33 cellular contexts compared by ENCODE assay signal in genomic region chrX:138897621-138898492, GRCh38.
A peak's percentile ranks its signal among the peaks of the same experiment; 100 is the strongest.
DNase-seq lines count a peak whose midpoint lies in the region; ATAC-seq and TF ChIP-seq lines count a peak whose summit lies in the region.
"Had no signal": no experiment of that assay in that cellular context is flagged by ENCODE, and none has a peak within 500 bp of the region (broad histone marks: within the 10 kb centered on the region; RNA-seq: fewer than 3 reads in every experiment).

No MANE protein-coding gene starts in this region.

- H3K27ac ChIP-seq in foreskin keratinocyte (no peak overlapping the region), endodermal cell (ENCODE audit: low read depth, low read length) (no peak overlapping the region)
- H3K27ac ChIP-seq: colonic mucosa, lower lobe of right lung, sigmoid colon, transverse colon had no signal

- TF ChIP-seq CTCF in foreskin keratinocyte (conservative IDR thresholded peaks at IDR 0.05) (no peak), endodermal cell (conservative IDR thresholded peaks at IDR 0.05) (no peak)

- no peak for ATAC-seq in foreskin keratinocyte
- ATAC-seq in activated T-cell treated with anti-CD3 and anti-CD28 coated beads, Interleukin-2, amount 50 U/mL, for 4 hours = no peak
- no peak for ATAC-seq in HG03175 (IDR thresholded peaks at IDR 0.05; ENCODE audit: unreplicated experiment)
- no peak for ATAC-seq in HG02678 (IDR thresholded peaks at IDR 0.05; ENCODE audit: unreplicated experiment)
- ATAC-seq: activated T-helper 17 cell treated with anti-CD3 and anti-CD28 coated beads, Interleukin-2, amount 50 U/mL, for 72 hours; lower lobe of right lung; natural killer cell treated with Interleukin-12 subunit alpha and Interleukin-12 subunit beta and Interleukin-15 and Interleukin-18, amount 100 ng/mL, for 72 hours; stimulated activated effector memory CD8-positive, alpha-beta T cell treated with anti-CD3 and anti-CD28 coated beads, Interleukin-12 subunit alpha, Interleukin-12 subunit beta, amount 100 ng/mL, for 72 hours had no signal

- peak; percentile 40 for DNase-seq in Daoy (ENCODE audit: low read depth)
- DNase-seq in M059J (ENCODE audit: low read depth) = peak; percentile 76
- peak; percentile 23 for DNase-seq in astrocyte of the hippocampus (ENCODE audit: low read depth, low spot score)
- DNase-seq in foreskin keratinocyte = peak; percentile 47 to 60
- no peak for DNase-seq in activated T-cell treated with anti-CD3 and anti-CD28 coated beads, Interleukin-2, amount 50 U/mL, for 4 hours
- no peak for DNase-seq in endodermal cell
- DNase-seq: ACHN; activated CD4-positive, alpha-beta memory T cell treated with anti-CD3 and anti-CD28 coated beads, Interleukin-2, amount 10 ng/mL, durations not matched to agents 7 days and 5 days; activated CD8-positive, alpha-beta memory T cell treated with anti-CD3 and anti-CD28 coated beads, Interleukin-2, amount 50 U/mL, for 4 hours; activated naive CD4-positive, alpha-beta T cell treated with anti-CD3 and anti-CD28 coated beads, Interleukin-2, amount 50 U/mL, for 16 hours; BE2C; CD8-positive, alpha-beta memory T cell; colonic mucosa; DMS 273 treated with DMSO at 0.1 percent for 48 hours; effector CD4-positive, alpha-beta T cell; EL; head of caudate nucleus; islet precursor cell; lower lobe of right lung; MG63; NCI-H1105; NCI-H187; NCI-H2171 treated with DMSO at 0.1 percent for 48 hours; NCI-H524; SHP77; sigmoid colon; T-helper 2 cell; transverse colon had no signal

- H3K36me3 Mint-ChIP-seq in activated T-cell treated with anti-CD3 and anti-CD28 coated beads, Interleukin-2, amount 50 U/mL, for 4 hours (ENCODE audit: insufficient read depth) = no peaks in the 10 kb centered on the region
- no peaks in the 10 kb centered on the region for H3K36me3 Mint-ChIP-seq in endodermal cell (ENCODE audit: low read depth)
- H3K36me3 Mint-ChIP-seq: CD8-positive, alpha-beta memory T cell; natural killer cell treated with Interleukin-12 subunit alpha and Interleukin-12 subunit beta and Interleukin-15 and Interleukin-18, amount 100 ng/mL, for 72 hours; stimulated activated effector memory CD8-positive, alpha-beta T cell treated with anti-CD3 and anti-CD28 coated beads, Interleukin-12 subunit alpha, Interleukin-12 subunit beta, amount 100 ng/mL, for 72 hours had no signal

- no peaks in the 10 kb centered on the region for H3K4me1 Mint-ChIP-seq in activated T-cell treated with anti-CD3 and anti-CD28 coated beads, Interleukin-2, amount 50 U/mL, for 4 hours (ENCODE audit: low read depth)
- no peaks in the 10 kb centered on the region for H3K4me1 Mint-ChIP-seq in endodermal cell
- H3K4me1 Mint-ChIP-seq: activated CD4-positive, alpha-beta memory T cell treated with anti-CD3 and anti-CD28 coated beads, Interleukin-2, amount 10 ng/mL, durations not matched to agents 7 days and 5 days; activated T-helper 17 cell treated with anti-CD3 and anti-CD28 coated beads, Interleukin-2, amount 50 U/mL, for 72 hours; CD8-positive, alpha-beta memory T cell; stimulated activated effector memory CD8-positive, alpha-beta T cell treated with anti-CD3 and anti-CD28 coated beads, Interleukin-12 subunit alpha, Interleukin-12 subunit beta, amount 100 ng/mL, for 72 hours had no signal

- H3K4me1 ChIP-seq in foreskin keratinocyte (no peaks in the 10 kb centered on the region), endodermal cell (ENCODE audit: control insufficient read depth, insufficient read depth, low read length) (no peaks in the 10 kb centered on the region)
- H3K4me1 ChIP-seq: BE2C, colonic mucosa, lower lobe of right lung, sigmoid colon, transverse colon had no signal

- no peak overlapping the region for H3K9ac ChIP-seq in endodermal cell (ENCODE audit: extremely low read depth, low read length, poor library complexity, severe bottlenecking)

- no peaks in the 10 kb centered on the region for H3K27me3 ChIP-seq in foreskin keratinocyte
- no peaks in the 10 kb centered on the region for H3K27me3 ChIP-seq in endodermal cell (ENCODE audit: control insufficient read depth, insufficient read depth, low read length, poor library complexity, severe bottlenecking)
- H3K27me3 ChIP-seq: BE2C, colonic mucosa, MG63, sigmoid colon, transverse colon had no signal

- peaks cover 2% of the 10 kb centered on the region for H3K27me3 Mint-ChIP-seq in activated T-cell treated with anti-CD3 and anti-CD28 coated beads, Interleukin-2, amount 50 U/mL, for 4 hours (ENCODE audit: low read depth)
- H3K27me3 Mint-ChIP-seq in endodermal cell (ENCODE audit: insufficient read depth) = no peaks in the 10 kb centered on the region
- H3K27me3 Mint-ChIP-seq: activated CD4-positive, alpha-beta memory T cell treated with anti-CD3 and anti-CD28 coated beads, Interleukin-2, amount 10 ng/mL, durations not matched to agents 7 days and 5 days; activated T-helper 17 cell treated with anti-CD3 and anti-CD28 coated beads, Interleukin-2, amount 50 U/mL, for 72 hours had no signal

- WGBS in endodermal cell (ENCODE audit: insufficient coverage in 1 of 2, insufficient read length in 1 of 2), 2 experiments = 95% methylated on average over 5 of the region's 6 CpGs; no CpG with 5 or more reads in 1 of the 2 experiments

- no peak overlapping the region for H3K4me3 ChIP-seq in endodermal cell (ENCODE audit: low read length)
- H3K4me3 ChIP-seq: colonic mucosa, lower lobe of right lung, MG63, sigmoid colon, transverse colon had no signal

- H3K9me3 ChIP-seq in endodermal cell (ENCODE audit: control insufficient read depth, low read length) = no peaks in the 10 kb centered on the region
- H3K9me3 ChIP-seq: BE2C, colonic mucosa, lower lobe of right lung, MG63, sigmoid colon, transverse colon had no signal

- no peak overlapping the region for H3K27ac Mint-ChIP-seq in endodermal cell
- H3K27ac Mint-ChIP-seq: activated CD4-positive, alpha-beta memory T cell treated with anti-CD3 and anti-CD28 coated beads, Interleukin-2, amount 10 ng/mL, durations not matched to agents 7 days and 5 days; activated T-helper 17 cell treated with anti-CD3 and anti-CD28 coated beads, Interleukin-2, amount 50 U/mL, for 72 hours; CD8-positive, alpha-beta memory T cell; natural killer cell treated with Interleukin-12 subunit alpha and Interleukin-12 subunit beta and Interleukin-15 and Interleukin-18, amount 100 ng/mL, for 72 hours; stimulated activated effector memory CD8-positive, alpha-beta T cell treated with anti-CD3 and anti-CD28 coated beads, Interleukin-12 subunit alpha, Interleukin-12 subunit beta, amount 100 ng/mL, for 72 hours had no signal

- no peaks in the 10 kb centered on the region for H3K9me3 Mint-ChIP-seq in activated T-cell treated with anti-CD3 and anti-CD28 coated beads, Interleukin-2, amount 50 U/mL, for 4 hours
- no peaks in the 10 kb centered on the region for H3K9me3 Mint-ChIP-seq in endodermal cell
- H3K9me3 Mint-ChIP-seq: activated CD4-positive, alpha-beta memory T cell treated with anti-CD3 and anti-CD28 coated beads, Interleukin-2, amount 10 ng/mL, durations not matched to agents 7 days and 5 days; activated T-helper 17 cell treated with anti-CD3 and anti-CD28 coated beads, Interleukin-2, amount 50 U/mL, for 72 hours; natural killer cell treated with Interleukin-12 subunit alpha and Interleukin-12 subunit beta and Interleukin-15 and Interleukin-18, amount 100 ng/mL, for 72 hours had no signal

- no peaks in the 10 kb centered on the region for H3K36me3 ChIP-seq in endodermal cell (ENCODE audit: control insufficient read depth, insufficient read depth, low read length)
- H3K36me3 ChIP-seq: BE2C, colonic mucosa, lower lobe of right lung, MG63, sigmoid colon, transverse colon had no signal

- H3K4me3 Mint-ChIP-seq in activated T-cell treated with anti-CD3 and anti-CD28 coated beads, Interleukin-2, amount 50 U/mL, for 4 hours = no peak overlapping the region
- H3K4me3 Mint-ChIP-seq in endodermal cell = no peak overlapping the region
- H3K4me3 Mint-ChIP-seq: activated CD4-positive, alpha-beta memory T cell treated with anti-CD3 and anti-CD28 coated beads, Interleukin-2, amount 10 ng/mL, durations not matched to agents 7 days and 5 days; activated T-helper 17 cell treated with anti-CD3 and anti-CD28 coated beads, Interleukin-2, amount 50 U/mL, for 72 hours; CD8-positive, alpha-beta memory T cell; natural killer cell treated with Interleukin-12 subunit alpha and Interleukin-12 subunit beta and Interleukin-15 and Interleukin-18, amount 100 ng/mL, for 72 hours; stimulated activated effector memory CD8-positive, alpha-beta T cell treated with anti-CD3 and anti-CD28 coated beads, Interleukin-12 subunit alpha, Interleukin-12 subunit beta, amount 100 ng/mL, for 72 hours had no signal

Comparison
In these comparisons a context has a peak if more than half of its experiments do, and no peak if none do; other contexts are left out.
1. DNase-seq: peak in Daoy (single experiment), M059J (single experiment), astrocyte of the hippocampus (single experiment) and foreskin keratinocyte (2 of 2); none in activated T-cell treated with anti-CD3 and anti-CD28 coated beads, Interleukin-2, amount 50 U/mL, for 4 hours (single experiment) and endodermal cell (single experiment).